Comparison of ENCODE assay signal across 9 cellular contexts in genomic region chr18:2948038-2948437, GRCh38.
DNase-seq lines count a peak whose midpoint lies in the region; ATAC-seq and TF ChIP-seq lines count a peak whose summit lies in the region.
"Had no signal": no experiment of that assay in that cellular context is flagged by ENCODE, and none has a peak within 500 bp of the region (broad histone marks: within the 10 kb centered on the region; RNA-seq: fewer than 3 reads in every experiment).

No MANE protein-coding gene starts in this region.

- TF ChIP-seq CTCF in coronary artery (IDR thresholded peaks at IDR 0.05), result peak; percentile 19
- no peak for TF ChIP-seq CTCF in GM20000 (IDR thresholded peaks at IDR 0.05; ENCODE audit: extremely low read depth, missing control alignments)

- H3K27ac ChIP-seq in coronary artery (no peak overlapping the region), mesenchymal stem cell (ENCODE audit: low read length, poor library complexity, severe bottlenecking) (no peak overlapping the region)

- no peak overlapping the region for H2AK5ac ChIP-seq in mesenchymal stem cell (ENCODE audit: low read length, severe bottlenecking)

- H3K18ac ChIP-seq in mesenchymal stem cell (ENCODE audit: low read depth in 1 of 2, low read length in 2 of 2), result no peak overlapping the region

- no peak overlapping the region for H2BK120ac ChIP-seq in mesenchymal stem cell (ENCODE audit: low read depth, low read length)

- peaks cover 17% of the 10 kb centered on the region for H3K79me1 ChIP-seq in mesenchymal stem cell (replicated peaks; ENCODE audit: low read length, poor library complexity, severe bottlenecking)

- H3K4me3 ChIP-seq in coronary artery (no peak overlapping the region), mesenchymal stem cell (ENCODE audit: insufficient read depth in 1 of 2, low read depth in 1 of 2, low read length in 2 of 2) (no peak overlapping the region)

- WGBS in mesenchymal stem cell, result 51% methylated on average over 2 of the region's 3 CpGs

- H3K36me3 ChIP-seq in mesenchymal stem cell (ENCODE audit: control insufficient read depth in 1 of 2, insufficient read depth in 2 of 2, low read depth in 1 of 2, low read length in 2 of 2), result peaks cover 12 to 63% of the 10 kb centered on the region in 2 experiments

- no peak overlapping the region for H3K4ac ChIP-seq in mesenchymal stem cell (ENCODE audit: low read depth in 1 of 2, low read length in 2 of 2)

- H2BK15ac ChIP-seq in mesenchymal stem cell (ENCODE audit: low read depth, poor library complexity, severe bottlenecking), result no peak overlapping the region

- no peak overlapping the region for H2BK12ac ChIP-seq in mesenchymal stem cell (ENCODE audit: low read length in 2 of 2)

- ATAC-seq in HG02840 (IDR thresholded peaks at IDR 0.05; ENCODE audit: low FRiP score, unreplicated experiment), result no peak

- H3K23ac ChIP-seq in mesenchymal stem cell (ENCODE audit: low read length in 2 of 2), result no peak overlapping the region

- H3K4me2 ChIP-seq in mesenchymal stem cell (ENCODE audit: low read length, poor library complexity, severe bottlenecking), result no peak overlapping the region

- H3K9ac ChIP-seq in mesenchymal stem cell (ENCODE audit: low read length), result no peak overlapping the region

- H3K9me3 ChIP-seq in mesenchymal stem cell (ENCODE audit: control insufficient read depth, low read length), result no peaks in the 10 kb centered on the region

- DNase-seq in COR-L47 (lab: John Stamatoyannopoulos, UW), result peak; percentile 18
- peak; percentile 8 for DNase-seq in MV-4-11 (lab: John Stamatoyannopoulos, UW)
- no peak for DNase-seq in coronary artery (ENCODE audit: low spot score)
- DNase-seq in mesenchymal stem cell, result peak; percentile 56
- no peak for DNase-seq in amniotic stem cell (lab: John Stamatoyannopoulos, UW)
- no peak for DNase-seq in GM20000 (ENCODE audit: low spot score)
- DNase-seq in NCI-H187 treated with DMSO at 0.1 percent for 48 hours (lab: John Stamatoyannopoulos, UW), result no peak
- DNase-seq: activated naive CD8-positive, alpha-beta T cell treated with anti-CD3 and anti-CD28 coated beads for 36 hours had no signal

- H2AFZ ChIP-seq in mesenchymal stem cell (ENCODE audit: low read depth, low read length), result no peak overlapping the region

- no peaks in the 10 kb centered on the region for H3K4me1 ChIP-seq in mesenchymal stem cell (ENCODE audit: control insufficient read depth, insufficient read depth, low read depth, low read length)

- no peak overlapping the region for H2BK5ac ChIP-seq in mesenchymal stem cell (ENCODE audit: low read depth, low read length, poor library complexity, severe bottlenecking)

- H3K27me3 ChIP-seq in mesenchymal stem cell (ENCODE audit: control insufficient read depth in 1 of 2, insufficient read depth in 1 of 2, low read length in 2 of 2), result no peaks in the 10 kb centered on the region

- no peak overlapping the region for H4K8ac ChIP-seq in mesenchymal stem cell (ENCODE audit: low read length)

- H4K91ac ChIP-seq in mesenchymal stem cell (ENCODE audit: low read length), result no peak overlapping the region

- no peak overlapping the region for H3K14ac ChIP-seq in mesenchymal stem cell (ENCODE audit: low read length in 2 of 2)

Comparison
In these comparisons a context has a peak if more than half of its experiments do, and no peak if none do; other contexts are left out.
1. DNase-seq: peak in COR-L47 (single experiment), MV-4-11 (single experiment) and mesenchymal stem cell (single experiment); none in coronary artery (single experiment), amniotic stem cell (single experiment), GM20000 (single experiment) and NCI-H187 treated with DMSO at 0.1 percent for 48 hours (single experiment).